ENCODE assay signal across 8 cellular contexts in genomic region chr17:76353599-76354316, GRCh38. TPM values are rescaled to one million over a fixed set of nuclear protein-coding genes. Genes with fewer than 3 reads are reported as not detected.
A peak's percentile ranks its signal among the peaks of the same experiment; 100 is the strongest.
DNase-seq lines count a peak whose midpoint lies in the region; ATAC-seq and TF ChIP-seq lines count a peak whose summit lies in the region.

A gene with protein sequence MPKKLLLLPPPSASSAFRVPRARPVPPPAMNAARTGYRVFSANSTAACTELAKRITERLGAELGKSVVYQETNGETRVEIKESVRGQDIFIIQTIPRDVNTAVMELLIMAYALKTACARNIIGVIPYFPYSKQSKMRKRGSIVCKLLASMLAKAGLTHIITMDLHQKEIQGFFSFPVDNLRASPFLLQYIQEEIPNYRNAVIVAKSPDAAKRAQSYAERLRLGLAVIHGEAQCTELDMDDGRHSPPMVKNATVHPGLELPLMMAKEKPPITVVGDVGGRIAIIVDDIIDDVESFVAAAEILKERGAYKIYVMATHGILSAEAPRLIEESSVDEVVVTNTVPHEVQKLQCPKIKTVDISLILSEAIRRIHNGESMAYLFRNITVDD (minus strand): TSS chr17:76353916. CDS start chr17:76353703, 213 bp downstream.

- peak; percentile 96 for DNase-seq in GM06990 (ENCODE audit: extremely low read depth, insufficient read length)
- no peak for DNase-seq in HFF-Myc (ENCODE audit: extremely low read depth, low read depth)
- peak; percentile 93 for DNase-seq in NB4 (ENCODE audit: low read depth)
- DNase-seq in activated naive CD4-positive, alpha-beta T cell treated with anti-CD3 and anti-CD28 coated beads, Interleukin-2, amount 50 U/mL, for 72 hours (ENCODE audit: low spot score in 2 of 2), result peak; percentile 83 to 86
- peak; percentile 81 to 95 (median 90) for DNase-seq in head of caudate nucleus
- peak; percentile 81 to 90 (median 82) for DNase-seq in ovary
- peak; percentile 88 to 89 for DNase-seq in thyroid gland

- H3K27me3 ChIP-seq in GM06990 (replicated peaks; ENCODE audit: control insufficient read depth, insufficient read depth, low read length) (no peaks in the 10 kb centered on the region), ovary (no peaks in the 10 kb centered on the region), thyroid gland (no peaks in the 10 kb centered on the region)

- H3K9me3 Mint-ChIP-seq in activated naive CD4-positive, alpha-beta T cell treated with anti-CD3 and anti-CD28 coated beads, Interleukin-2, amount 50 U/mL, for 72 hours, result no peaks in the 10 kb centered on the region

- 0 to 1% (median 1%) methylated on average over 43 to 75 of the region's 75 CpGs for WGBS in ovary, 3 donors
- WGBS in thyroid gland, 2 donors, result 0% methylated on average over 15 of the region's 75 CpGs

- intact Hi-C loops in head of caudate nucleus (cut with DNase I), result loop anchor here (5.0 kb wide), 1 partner anchor 34 kb away; no protein-coding TSS in a partner anchor
- intact Hi-C loops in ovary (cut with DNase I), result no loop called here
- intact Hi-C loops in thyroid gland (cut with DNase I), result no loop called here

- H3K9me3 ChIP-seq in ovary (no peaks in the 10 kb centered on the region), thyroid gland (no peaks in the 10 kb centered on the region)

- H3K27ac Mint-ChIP-seq in activated naive CD4-positive, alpha-beta T cell treated with anti-CD3 and anti-CD28 coated beads, Interleukin-2, amount 50 U/mL, for 72 hours, result peak within 1 kb of the TSS; percentile 86 to 98

- H3K4me1 ChIP-seq in ovary (ENCODE audit: insufficient read depth), result peaks cover 3% of the 10 kb centered on the region
- peaks cover 0 to 14% of the 10 kb centered on the region in 2 donors for H3K4me1 ChIP-seq in thyroid gland

- H3K4me3 ChIP-seq in GM06990 (replicated peaks; ENCODE audit: low read depth, low read length) (peak within 1 kb of the TSS; percentile 73), HFF-Myc (replicated peaks; ENCODE audit: low read depth, low read length) (peak within 1 kb of the TSS; percentile 57), NB4 (ENCODE audit: low read depth, low read length) (peak within 1 kb of the TSS; percentile 67), ovary (peak within 1 kb of the TSS; percentile 83), thyroid gland (replicated peaks in 1 of 3) (peak within 1 kb of the TSS; percentile 72 to 91 (median 84))

- TF ChIP-seq POLR2A in NB4 (IDR thresholded peaks at IDR 0.05; ENCODE audit: extremely low read depth, insufficient read length), result peak; percentile 51
- peak; percentile 65 for TF ChIP-seq POLR2A in ovary (IDR thresholded peaks at IDR 0.05)
- peak; percentile 92 to 97 for TF ChIP-seq POLR2A in thyroid gland (IDR thresholded peaks at IDR 0.05)

- H3K27ac ChIP-seq in ovary, result peak within 1 kb of the TSS; percentile 61 to 84
- peak within 1 kb of the TSS; percentile 90 to 98 (median 93) for H3K27ac ChIP-seq in thyroid gland

- no peak for TF ChIP-seq EP300 in ovary (IDR thresholded peaks at IDR 0.05)

- peak; percentile 98 for ATAC-seq in SK-N-SH treated with all-trans-retinoic acid at 6 μM for 48 hours
- peak; percentile 92 to 97 for ATAC-seq in activated naive CD4-positive, alpha-beta T cell treated with anti-CD3 and anti-CD28 coated beads, Interleukin-2, amount 50 U/mL, for 72 hours

- no peaks in the 10 kb centered on the region for H3K36me3 ChIP-seq in GM06990 (ENCODE audit: control insufficient read depth, insufficient read depth, low read length)
- no peaks in the 10 kb centered on the region for H3K36me3 ChIP-seq in ovary
- no peaks in the 10 kb centered on the region for H3K36me3 ChIP-seq in thyroid gland

- H3K36me3 Mint-ChIP-seq in activated naive CD4-positive, alpha-beta T cell treated with anti-CD3 and anti-CD28 coated beads, Interleukin-2, amount 50 U/mL, for 72 hours, result peaks cover 0 to 4% of the 10 kb centered on the region in 2 donors

- TF ChIP-seq CTCF in GM06990 (IDR thresholded peaks at IDR 0.05; ENCODE audit: insufficient read depth, low read length, poor library complexity, severe bottlenecking), result no peak
- peak; percentile 44 for TF ChIP-seq CTCF in HFF-Myc (IDR thresholded peaks at IDR 0.05; ENCODE audit: low read depth, low read length, missing control alignments)
- TF ChIP-seq CTCF in NB4 (IDR thresholded peaks at IDR 0.05; ENCODE audit: low read depth, low read length), result no peak
- peak; percentile 49 to 75 (median 60) for TF ChIP-seq CTCF in ovary (IDR thresholded peaks at IDR 0.05)
- TF ChIP-seq CTCF in thyroid gland (IDR thresholded peaks at IDR 0.05), result peak in 5 of 6 experiments; percentile 18 to 49 (median 39)

TF ChIP-seq in SK-N-SH treated with all-trans-retinoic acid at 6 μM for 48 hours, 23 proteins besides CTCF, POLR2A, EP300 and RAD21 (continues in another document):
- TF ChIP-seq, protein P1, sequence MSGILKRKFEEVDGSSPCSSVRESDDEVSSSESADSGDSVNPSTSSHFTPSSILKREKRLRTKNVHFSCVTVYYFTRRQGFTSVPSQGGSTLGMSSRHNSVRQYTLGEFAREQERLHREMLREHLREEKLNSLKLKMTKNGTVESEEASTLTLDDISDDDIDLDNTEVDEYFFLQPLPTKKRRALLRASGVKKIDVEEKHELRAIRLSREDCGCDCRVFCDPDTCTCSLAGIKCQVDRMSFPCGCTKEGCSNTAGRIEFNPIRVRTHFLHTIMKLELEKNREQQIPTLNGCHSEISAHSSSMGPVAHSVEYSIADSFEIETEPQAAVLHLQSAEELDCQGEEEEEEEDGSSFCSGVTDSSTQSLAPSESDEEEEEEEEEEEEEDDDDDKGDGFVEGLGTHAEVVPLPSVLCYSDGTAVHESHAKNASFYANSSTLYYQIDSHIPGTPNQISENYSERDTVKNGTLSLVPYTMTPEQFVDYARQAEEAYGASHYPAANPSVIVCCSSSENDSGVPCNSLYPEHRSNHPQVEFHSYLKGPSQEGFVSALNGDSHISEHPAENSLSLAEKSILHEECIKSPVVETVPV (CRISPR knock-in tag; IDR thresholded peaks at IDR 0.05), result no peak
- TF ChIP-seq OSR1 (CRISPR knock-in tag; IDR thresholded peaks at IDR 0.05), result no peak
- TF ChIP-seq ISL1 (CRISPR knock-in tag; IDR thresholded peaks at IDR 0.05), result no peak
- no peak for TF ChIP-seq TOX (CRISPR knock-in tag; IDR thresholded peaks at IDR 0.05; ENCODE audit: borderline replicate concordance)
- TF ChIP-seq ARNTL (CRISPR knock-in tag; IDR thresholded peaks at IDR 0.05; ENCODE audit: borderline replicate concordance, low read depth), result peak; percentile 71; the same call in 1 of the 2 replicates
- no peak for TF ChIP-seq TCF4 (CRISPR knock-in tag; IDR thresholded peaks at IDR 0.05; ENCODE audit: borderline replicate concordance)
- peak; percentile 87 for TF ChIP-seq ZNF565 (CRISPR knock-in tag; conservative IDR thresholded peaks at IDR 0.05; ENCODE audit: low read depth)
- TF ChIP-seq ZNF70 (CRISPR knock-in tag; IDR thresholded peaks at IDR 0.05), result no peak; the same call in 1 of the 2 replicates
- no peak for TF ChIP-seq ESRRG (CRISPR knock-in tag; IDR thresholded peaks at IDR 0.05)
- TF ChIP-seq PATZ1 (CRISPR knock-in tag; IDR thresholded peaks at IDR 0.05; ENCODE audit: borderline replicate concordance), result no peak
- peak; percentile 86 for TF ChIP-seq PPARA (CRISPR knock-in tag; IDR thresholded peaks at IDR 0.05; ENCODE audit: borderline replicate concordance)
- no peak for TF ChIP-seq RARB (CRISPR knock-in tag; IDR thresholded peaks at IDR 0.05)
- TF ChIP-seq CSDC2 (CRISPR knock-in tag; IDR thresholded peaks at IDR 0.05), result peak; percentile 92; the same call in 1 of the 2 replicates
- no peak for TF ChIP-seq CREB5 (CRISPR knock-in tag; IDR thresholded peaks at IDR 0.05; ENCODE audit: low read depth)
- peak; percentile 89; the same call in 1 of the 2 replicates for TF ChIP-seq ZFP3 (CRISPR knock-in tag; IDR thresholded peaks at IDR 0.05)
- TF ChIP-seq ZNF8 (CRISPR knock-in tag; IDR thresholded peaks at IDR 0.05), result peak; percentile 54; the same call in 1 of the 2 replicates
- 0 out of 2 replicates have a peak, but pooled peaks have one; percentile 28 for TF ChIP-seq ZFP30 (CRISPR knock-in tag; IDR thresholded peaks at IDR 0.05)

RNA-seq across cellular contexts. Expression of the gene that starts here (rescaled TPM):
- 10 to 100 TPM; 17.2 to 31.2 TPM for total RNA-seq in activated naive CD4-positive, alpha-beta T cell treated with anti-CD3 and anti-CD28 coated beads, Interleukin-2, amount 50 U/mL, for 72 hours
- total RNA-seq in ovary, result 10 to 100 TPM; 26.1 to 50.4 (median 44.5) TPM
- 10 to 100 TPM; 42.9 to 57.9 TPM for polyA plus RNA-seq in ovary
- 100 to 1,000 TPM; 133 to 198 (median 167) TPM for total RNA-seq in thyroid gland

Comparison
In these comparisons a context has a peak if more than half of its experiments do, and no peak if none do; other contexts are left out.
1. CTCF ChIP-seq: peak in HFF-Myc (single experiment), ovary (3 of 3) and thyroid gland (5 of 6); none in GM06990 (single experiment) and NB4 (single experiment).
2. Peak in every context shown above with its lines, with median percentiles within 50 percentile points of each other: H3K4me3 ChIP-seq and POLR2A ChIP-seq.